In the genomic region with DNA sequence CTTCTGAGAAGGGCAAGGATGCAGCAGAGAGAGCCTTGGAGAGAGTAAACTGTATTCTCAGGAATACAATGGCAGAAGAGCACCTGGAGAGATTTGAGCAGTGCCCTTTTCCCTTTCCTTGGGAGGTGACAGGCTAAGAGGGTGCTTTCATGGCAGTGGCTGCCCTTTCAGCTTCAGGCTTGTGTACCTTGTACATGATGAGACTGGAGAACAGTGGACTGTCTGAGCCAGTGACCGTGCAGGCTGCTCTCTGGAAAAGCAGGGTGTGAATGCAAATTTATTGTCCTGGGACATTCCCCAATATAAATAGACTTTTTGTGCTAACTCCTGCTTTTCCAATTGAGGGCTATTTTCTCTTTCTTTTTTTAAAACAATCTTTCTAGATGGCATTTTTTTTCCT, we compare ENCODE assay signal across 13 cellular contexts.
DNase-seq lines count a peak whose midpoint lies in the region; ATAC-seq, FAIRE-seq and TF ChIP-seq lines count a peak whose summit lies in the region.
"Had no signal": no experiment of that assay in that cellular context is flagged by ENCODE, and none has a peak within 500 bp of the region (broad histone marks: within the 10 kb centered on the region; RNA-seq: fewer than 3 reads in every experiment).

No MANE protein-coding gene starts in this region.

- no peaks in the 10 kb centered on the region for H3K27me3 ChIP-seq in Loucy (ENCODE audit: insufficient read depth, low read length, poor library complexity, severe bottlenecking)
- no peaks in the 10 kb centered on the region for H3K27me3 ChIP-seq in HepG2 (ENCODE audit: control insufficient read depth in 1 of 2, insufficient read depth in 2 of 2, low read length in 2 of 2)
- H3K27me3 ChIP-seq in CD4-positive, alpha-beta T cell (ENCODE audit: control insufficient read depth, insufficient read depth, low read length): no peaks in the 10 kb centered on the region
- H3K27me3 ChIP-seq: BE2C had no signal

- H2AFZ ChIP-seq in Loucy (ENCODE audit: low read length) (no peak overlapping the region), HepG2 (ENCODE audit: low read length) (no peak overlapping the region)
- H2AFZ ChIP-seq: GM23248 had no signal

- no peak for TF ChIP-seq RAD21 in HepG2 (CRISPR knock-in tag; IDR thresholded peaks at IDR 0.05)

- 73% methylated on average over 1 of the region's 1 CpG for WGBS in HepG2 (ENCODE audit: low lambda C conversion rate)

- CTCF ChIA-PET in HepG2 (lab: Yijun Ruan, JAX; ENCODE audit: low intra/inter-chr PET ratio, low total read pairs): no interaction called here
- CTCF ChIA-PET in CD4-positive, alpha-beta T cell (lab: Charles Lee): no interaction called here

- in situ Hi-C loops in HepG2 (cut with HindIII; ENCODE audit: extremely low pct_ligation_motif_present, low pct_unique_long_range_greater_than_20kb): no loop called here

- H3K36me3 Mint-ChIP-seq in chondrocyte (ENCODE audit: low read depth): peaks cover 12% of the 10 kb centered on the region
- H3K36me3 Mint-ChIP-seq in CD4-positive, alpha-beta T cell (ENCODE audit: low read depth): peaks cover 72% of the 10 kb centered on the region

- H3F3A ChIP-seq in Loucy (ENCODE audit: low read depth): no peaks in the 10 kb centered on the region

- BruUV-seq in HepG2 (replicated peaks; lab: Mats Ljungman, UMichigan): no TSS peak

- H3K36me3 ChIP-seq in Loucy (ENCODE audit: insufficient read depth, low read length) (peaks cover 10% of the 10 kb centered on the region; the same call in 1 of the 2 replicates), HepG2 (replicated peaks in 1 of 2; ENCODE audit: control insufficient read depth in 1 of 2, insufficient read depth in 2 of 2, low read length in 2 of 2) (no peaks in the 10 kb centered on the region; a peak in 2 of 5 replicates), mucosa of descending colon (ENCODE audit: low read depth) (no peaks in the 10 kb centered on the region)
- H3K36me3 ChIP-seq: BE2C had no signal

- H3K27ac Mint-ChIP-seq in chondrocyte (ENCODE audit: unreplicated experiment): no peak overlapping the region
- no peak overlapping the region for H3K27ac Mint-ChIP-seq in CD4-positive, alpha-beta T cell

- no peaks in the 10 kb centered on the region for H3K27me3 Mint-ChIP-seq in chondrocyte (ENCODE audit: low read depth)
- H3K27me3 Mint-ChIP-seq in CD4-positive, alpha-beta T cell: no peaks in the 10 kb centered on the region

- POLR2A ChIA-PET in HepG2 (lab: Yijun Ruan, JAX): no interaction called here
- POLR2A ChIA-PET in CD4-positive, alpha-beta T cell (lab: Charles Lee): no interaction called here

- no peak for TF ChIP-seq POLR2A in HepG2 (IDR thresholded peaks at IDR 0.05; ENCODE audit: insufficient read depth in 1 of 2, low read depth in 2 of 2, low read length in 2 of 2)

- no peak overlapping the region for H3K27ac ChIP-seq in HepG2 (ENCODE audit: extremely low read length, insufficient read depth, low read length)
- H3K27ac ChIP-seq in CD4-positive, alpha-beta T cell (ENCODE audit: low read depth, low read length): no peak overlapping the region
- H3K27ac ChIP-seq: A549, GM23248 had no signal

- H3K4me2 ChIP-seq in Loucy (ENCODE audit: low read depth, low read length, poor library complexity, severe bottlenecking) (peak overlapping the region; percentile 35), HepG2 (ENCODE audit: low read depth, low read length) (no peak overlapping the region)
- H3K4me2 ChIP-seq: A549 had no signal

- H3K4me3 ChIP-seq in Loucy (ENCODE audit: low read length, poor library complexity, severe bottlenecking): no peak overlapping the region
- no peak overlapping the region for H3K4me3 ChIP-seq in HepG2 (replicated peaks in 1 of 3; ENCODE audit: insufficient read depth in 1 of 3, low read depth in 2 of 3, low read length in 3 of 3)
- no peak overlapping the region for H3K4me3 ChIP-seq in mucosa of descending colon
- H3K4me3 ChIP-seq: A549, GM23248 had no signal

- intact Hi-C loops in HepG2 (cut with micrococcal nuclease; ENCODE audit: unreplicated experiment) (no loop called here), mucosa of descending colon (cut with DNase I, micrococcal nuclease) (no loop called here)
- intact Hi-C loops in CD4-positive, alpha-beta T cell (cut with DNase I, micrococcal nuclease): no loop called here

- no peaks in the 10 kb centered on the region for H3K9me2 ChIP-seq in Loucy (replicated peaks; ENCODE audit: low read depth, low read length)

- no peaks in the 10 kb centered on the region for H3K9me3 ChIP-seq in Loucy (ENCODE audit: insufficient read depth, low read depth, low read length)
- H3K9me3 ChIP-seq in HepG2 (ENCODE audit: low read length): no peaks in the 10 kb centered on the region
- no peaks in the 10 kb centered on the region for H3K9me3 ChIP-seq in mucosa of descending colon
- no peaks in the 10 kb centered on the region for H3K9me3 ChIP-seq in CD4-positive, alpha-beta T cell (ENCODE audit: control insufficient read depth, low read length)
- H3K9me3 ChIP-seq: A549, BE2C had no signal

- H3K9ac ChIP-seq in Loucy (ENCODE audit: low read depth, low read length, poor library complexity, severe bottlenecking) (no peak overlapping the region), HepG2 (ENCODE audit: insufficient read depth, low read depth, low read length) (no peak overlapping the region)
- H3K9ac ChIP-seq: GM23248 had no signal

- H3K4me3 Mint-ChIP-seq in chondrocyte (ENCODE audit: unreplicated experiment): no peak overlapping the region
- H3K4me3 Mint-ChIP-seq in CD4-positive, alpha-beta T cell: no peak overlapping the region

- peaks cover 8% of the 10 kb centered on the region for H4K20me1 ChIP-seq in Loucy (ENCODE audit: insufficient read depth, low read length, poor library complexity, severe bottlenecking)
- no peaks in the 10 kb centered on the region for H4K20me1 ChIP-seq in HepG2 (ENCODE audit: insufficient read depth, low read length)

- peaks cover 10% of the 10 kb centered on the region for H3K4me1 ChIP-seq in Loucy (ENCODE audit: insufficient read depth, low read length, poor library complexity, severe bottlenecking)
- peaks cover 46% of the 10 kb centered on the region for H3K4me1 ChIP-seq in HepG2 (ENCODE audit: insufficient read depth, low read length)
- H3K4me1 ChIP-seq in mucosa of descending colon (ENCODE audit: low read depth): no peaks in the 10 kb centered on the region
- H3K4me1 ChIP-seq: A549, BE2C had no signal

- ATAC-seq in HepG2: peak; percentile 69
- peak; percentile 31 for ATAC-seq in mucosa of descending colon
- no peak for ATAC-seq in GM21737 (IDR thresholded peaks at IDR 0.05; ENCODE audit: unreplicated experiment)
- no peak for ATAC-seq in CD4-positive, alpha-beta T cell (ENCODE audit: poor library complexity)
- ATAC-seq: A549, HCT116 had no signal

- TF ChIP-seq CTCF in Loucy (conservative IDR thresholded peaks at IDR 0.05; ENCODE audit: low read length) (no peak), HepG2 (CRISPR knock-in tag; IDR thresholded peaks at IDR 0.05) (no peak), mucosa of descending colon (IDR thresholded peaks at IDR 0.05) (no peak), chondrocyte (IDR thresholded peaks at IDR 0.05) (no peak)
- TF ChIP-seq CTCF in CD4-positive, alpha-beta T cell (IDR thresholded peaks at IDR 0.05): no peak

- FAIRE-seq in HepG2 (lab: Jason Lieb, UNC): no peak
- FAIRE-seq: A549, H54 had no signal

- peaks cover 11% of the 10 kb centered on the region for H3K9me3 Mint-ChIP-seq in chondrocyte (ENCODE audit: low read depth)
- no peaks in the 10 kb centered on the region for H3K9me3 Mint-ChIP-seq in CD4-positive, alpha-beta T cell

- DNase-seq in HepG2 (ENCODE audit: low spot score) (no peak), mucosa of descending colon (no peak), chondrocyte (ENCODE audit: low spot score) (no peak)
- no peak for DNase-seq in CD4-positive, alpha-beta T cell
- DNase-seq: BE2C, DMS53, GF-D8, GM23248 had no signal

- TF ChIP-seq EP300 in HepG2 (IDR thresholded peaks at IDR 0.05; ENCODE audit: low read depth in 2 of 2, low read length in 2 of 2) (no peak), HepG2 (CRISPR knock-in tag; IDR thresholded peaks at IDR 0.05; ENCODE audit: borderline replicate concordance) (no peak)

- peaks cover 9% of the 10 kb centered on the region for H3K4me1 Mint-ChIP-seq in chondrocyte (ENCODE audit: low read depth)
- H3K4me1 Mint-ChIP-seq in CD4-positive, alpha-beta T cell (ENCODE audit: low read depth): peaks cover 64% of the 10 kb centered on the region

- peaks cover 24% of the 10 kb centered on the region for H3K79me2 ChIP-seq in Loucy (ENCODE audit: insufficient read depth, low read length)
- no peaks in the 10 kb centered on the region for H3K79me2 ChIP-seq in HepG2 (ENCODE audit: insufficient read depth, low read length)

TF ChIP-seq in HepG2, 621 proteins besides CTCF, POLR2A, EP300 and RAD21:
- no peak for TF ChIP-seq HOXA5 (CRISPR knock-in tag; IDR thresholded peaks at IDR 0.05)
- peak; percentile 28; the same call in 1 of the 2 replicates for TF ChIP-seq HNF4A (CRISPR knock-in tag; IDR thresholded peaks at IDR 0.05)
- TF ChIP-seq, protein P1, sequence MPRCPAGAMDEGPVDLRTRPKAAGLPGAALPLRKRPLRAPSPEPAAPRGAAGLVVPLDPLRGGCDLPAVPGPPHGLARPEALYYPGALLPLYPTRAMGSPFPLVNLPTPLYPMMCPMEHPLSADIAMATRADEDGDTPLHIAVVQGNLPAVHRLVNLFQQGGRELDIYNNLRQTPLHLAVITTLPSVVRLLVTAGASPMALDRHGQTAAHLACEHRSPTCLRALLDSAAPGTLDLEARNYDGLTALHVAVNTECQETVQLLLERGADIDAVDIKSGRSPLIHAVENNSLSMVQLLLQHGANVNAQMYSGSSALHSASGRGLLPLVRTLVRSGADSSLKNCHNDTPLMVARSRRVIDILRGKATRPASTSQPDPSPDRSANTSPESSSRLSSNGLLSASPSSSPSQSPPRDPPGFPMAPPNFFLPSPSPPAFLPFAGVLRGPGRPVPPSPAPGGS (CRISPR knock-in tag; IDR thresholded peaks at IDR 0.05): no peak
- no peak for TF ChIP-seq FOXA1 (IDR thresholded peaks at IDR 0.05)
- 0 out of 2 replicates have a peak, but pooled peaks have one; percentile 7 for TF ChIP-seq FOXA1 (CRISPR knock-in tag; IDR thresholded peaks at IDR 0.05)
- TF ChIP-seq, protein P2, sequence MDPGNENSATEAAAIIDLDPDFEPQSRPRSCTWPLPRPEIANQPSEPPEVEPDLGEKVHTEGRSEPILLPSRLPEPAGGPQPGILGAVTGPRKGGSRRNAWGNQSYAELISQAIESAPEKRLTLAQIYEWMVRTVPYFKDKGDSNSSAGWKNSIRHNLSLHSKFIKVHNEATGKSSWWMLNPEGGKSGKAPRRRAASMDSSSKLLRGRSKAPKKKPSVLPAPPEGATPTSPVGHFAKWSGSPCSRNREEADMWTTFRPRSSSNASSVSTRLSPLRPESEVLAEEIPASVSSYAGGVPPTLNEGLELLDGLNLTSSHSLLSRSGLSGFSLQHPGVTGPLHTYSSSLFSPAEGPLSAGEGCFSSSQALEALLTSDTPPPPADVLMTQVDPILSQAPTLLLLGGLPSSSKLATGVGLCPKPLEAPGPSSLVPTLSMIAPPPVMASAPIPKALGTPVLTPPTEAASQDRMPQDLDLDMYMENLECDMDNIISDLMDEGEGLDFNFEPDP (CRISPR knock-in tag; conservative IDR thresholded peaks at IDR 0.05): no peak

Comparison
In these comparisons a context has a peak if more than half of its experiments do, and no peak if none do; other contexts are left out.
1. ATAC-seq: peak in HepG2 (single experiment) and mucosa of descending colon (single experiment); none in GM21737 (single experiment) and CD4-positive, alpha-beta T cell (single experiment).